Comparison of ENCODE assay signal across 29 cellular contexts in the genomic region with DNA sequence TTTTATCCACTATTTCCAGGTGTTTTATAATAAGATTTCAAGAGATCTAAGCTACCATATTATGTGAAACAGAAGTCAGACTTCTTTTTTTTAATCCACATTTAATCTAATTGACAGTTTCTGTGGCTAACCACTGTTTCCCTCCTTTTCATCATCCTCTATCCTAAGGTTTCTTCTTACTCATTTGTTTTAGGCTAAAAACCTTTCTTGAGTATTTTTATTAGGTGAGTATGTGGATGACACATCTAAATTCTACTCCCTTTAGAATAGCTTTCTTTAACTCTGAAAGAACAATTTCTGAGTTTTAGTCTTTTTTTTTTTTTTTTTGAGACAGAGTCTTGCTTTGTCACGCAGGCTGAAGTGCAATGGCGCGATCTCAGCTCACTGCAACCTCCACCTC.
"Had no signal": no experiment of that assay in that cellular context is flagged by ENCODE, and none has a peak within 500 bp of the region (broad histone marks: within the 10 kb centered on the region; RNA-seq: fewer than 3 reads in every experiment).

No MANE protein-coding gene starts in this region.

- H3K27me3 ChIP-seq: adrenal gland, body of pancreas had no signal

- H3K4me1 ChIP-seq: adrenal gland, body of pancreas had no signal

- DNase-seq: activated CD4-positive, alpha-beta T cell treated with anti-CD3 and anti-CD28 coated beads for 36 hours; activated CD4-positive, alpha-beta T cell treated with anti-CD3 and anti-CD28 coated beads, Interleukin-2, amount 10 ng/mL, durations not matched to agents 7 days and 5 days; activated CD4-positive, alpha-beta T cell treated with anti-CD3 and anti-CD28 coated beads, Interleukin-2, amount 50 U/mL, for 48 hours; activated CD8-positive, alpha-beta memory T cell treated with anti-CD3 and anti-CD28 coated beads, Interleukin-2, amount 50 U/mL, for 4 hours; activated gamma-delta T cell treated with Interleukin-2 at 50 U/mL for 16 hours; activated naive CD4-positive, alpha-beta T cell treated with anti-CD3 and anti-CD28 coated beads for 36 hours; activated T-cell treated with anti-CD3 and anti-CD28 coated beads for 4 hours; activated T-cell treated with anti-CD3 and anti-CD28 coated beads, Interleukin-2, amount 50 U/mL, for 4 hours; adrenal gland; body of pancreas; caudate nucleus; cerebellar nuclear complex; Karpas-422; KBM-7; MM.1S; NCI-H1092 treated with DMSO at 0.1 percent for 48 hours; NCI-H1417; NCI-H146; NCI-H187; NCI-H2029 treated with DMSO at 0.1 percent for 48 hours; NCI-H2107; NCI-H2171; NCI-H510A; NCI-H526; NCI-H748 treated with DMSO at 0.1 percent for 48 hours; NK-92 treated with Interleukin-12 subunit alpha and Interleukin-12 subunit beta, amount 100 ng/mL, for 24 hours; SHP77 treated with DMSO at 0.1 percent for 48 hours had no signal

- ATAC-seq: activated CD4-positive, alpha-beta T cell treated with anti-CD3 and anti-CD28 coated beads for 36 hours; activated naive CD4-positive, alpha-beta T cell treated with anti-CD3 and anti-CD28 coated beads, Interleukin-2, amount 50 U/mL, for 72 hours; activated T-cell treated with anti-CD3 and anti-CD28 coated beads, Interleukin-2, amount 50 U/mL, for 4 hours; body of pancreas had no signal

- H3K27ac ChIP-seq: adrenal gland, body of pancreas had no signal

- H3K9me3 ChIP-seq: adrenal gland, body of pancreas had no signal

- H3K9me3 Mint-ChIP-seq: activated CD4-positive, alpha-beta T cell treated with anti-CD3 and anti-CD28 coated beads, Interleukin-2, amount 10 ng/mL, durations not matched to agents 7 days and 5 days; activated naive CD4-positive, alpha-beta T cell treated with anti-CD3 and anti-CD28 coated beads for 36 hours; activated naive CD4-positive, alpha-beta T cell treated with anti-CD3 and anti-CD28 coated beads, Interleukin-2, amount 50 U/mL, for 72 hours; activated T-cell treated with anti-CD3 and anti-CD28 coated beads, Interleukin-2, amount 50 U/mL, for 4 hours; activated T-helper 1 cell treated with anti-CD3 and anti-CD28 coated beads, Interleukin-12 subunit alpha, Interleukin-12 subunit beta, Interleukin-2, Interleukin-4 antibody, amounts not matched to agents 30 ng/mL and 10 ng/mL and 1 ng/mL, durations not matched to agents 14 hours and 24 hours and 36 hours had no signal

- H3K36me3 ChIP-seq: adrenal gland had no signal

- H3K4me1 Mint-ChIP-seq: activated CD4-positive, alpha-beta T cell treated with anti-CD3 and anti-CD28 coated beads for 36 hours; activated CD4-positive, alpha-beta T cell treated with anti-CD3 and anti-CD28 coated beads, Interleukin-2, amount 10 ng/mL, durations not matched to agents 7 days and 5 days had no signal

- H3K27ac Mint-ChIP-seq: activated CD4-positive, alpha-beta T cell treated with anti-CD3 and anti-CD28 coated beads for 36 hours; activated CD4-positive, alpha-beta T cell treated with anti-CD3 and anti-CD28 coated beads, Interleukin-2, amount 10 ng/mL, durations not matched to agents 7 days and 5 days; activated naive CD4-positive, alpha-beta T cell treated with anti-CD3 and anti-CD28 coated beads for 36 hours; activated naive CD4-positive, alpha-beta T cell treated with anti-CD3 and anti-CD28 coated beads, Interleukin-2, amount 50 U/mL, for 72 hours; activated T-helper 1 cell treated with anti-CD3 and anti-CD28 coated beads, Interleukin-12 subunit alpha, Interleukin-12 subunit beta, Interleukin-2, Interleukin-4 antibody, amounts not matched to agents 30 ng/mL and 10 ng/mL and 1 ng/mL, durations not matched to agents 14 hours and 24 hours and 36 hours had no signal

- H3K36me3 Mint-ChIP-seq: activated naive CD4-positive, alpha-beta T cell treated with anti-CD3 and anti-CD28 coated beads, Interleukin-2, amount 50 U/mL, for 72 hours had no signal

- H3K4me3 ChIP-seq: adrenal gland, body of pancreas had no signal

- H3K4me3 Mint-ChIP-seq: activated CD4-positive, alpha-beta T cell treated with anti-CD3 and anti-CD28 coated beads for 36 hours; activated CD4-positive, alpha-beta T cell treated with anti-CD3 and anti-CD28 coated beads, Interleukin-2, amount 10 ng/mL, durations not matched to agents 7 days and 5 days; activated naive CD4-positive, alpha-beta T cell treated with anti-CD3 and anti-CD28 coated beads for 36 hours; activated T-cell treated with anti-CD3 and anti-CD28 coated beads, Interleukin-2, amount 50 U/mL, for 4 hours; activated T-helper 1 cell treated with anti-CD3 and anti-CD28 coated beads, Interleukin-12 subunit alpha, Interleukin-12 subunit beta, Interleukin-2, Interleukin-4 antibody, amounts not matched to agents 30 ng/mL and 10 ng/mL and 1 ng/mL, durations not matched to agents 14 hours and 24 hours and 36 hours had no signal
